ENCODE assay signal across 13 cellular contexts in genomic region chr20:31595380-31595653, GRCh38. TPM values are rescaled to one million over a fixed set of nuclear protein-coding genes. Genes with fewer than 3 reads are reported as not detected.
DNase-seq lines count a peak whose midpoint lies in the region; ATAC-seq, FAIRE-seq and TF ChIP-seq lines count a peak whose summit lies in the region.
"Had no signal": no experiment of that assay in that cellular context is flagged by ENCODE, and none has a peak within 500 bp of the region (broad histone marks: within the 10 kb centered on the region; RNA-seq: fewer than 3 reads in every experiment).

No MANE protein-coding gene starts in this region.

- H4K5ac ChIP-seq in IMR-90 (ENCODE audit: low read depth, low read length): peak overlapping the region; percentile 1; the same call in 1 of the 2 replicates

- H3K27me3 ChIP-seq in IMR-90 (ENCODE audit: control insufficient read depth, insufficient read depth, low read length): no peaks in the 10 kb centered on the region
- H3K27me3 ChIP-seq in right lobe of liver: no peaks in the 10 kb centered on the region
- H3K27me3 ChIP-seq in stomach smooth muscle (ENCODE audit: control insufficient read depth in 1 of 2, insufficient read depth in 2 of 2, low read length in 2 of 2): no peaks in the 10 kb centered on the region
- H3K27me3 ChIP-seq in body of pancreas: no peaks in the 10 kb centered on the region

- H4K91ac ChIP-seq in IMR-90 (ENCODE audit: insufficient read depth, low read depth, low read length): peak overlapping the region; percentile 78

- peak overlapping the region; percentile 34; the same call in 1 of the 2 replicates for H3K23ac ChIP-seq in IMR-90 (ENCODE audit: low read depth, low read length)

- peak overlapping the region; percentile 56 to 92; a peak in 3 of 4 replicates for H4K8ac ChIP-seq in IMR-90 (ENCODE audit: low read depth in 2 of 2, low read length in 2 of 2)

- TF ChIP-seq CTCF in IMR-90 (conservative IDR thresholded peaks at IDR 0.05; ENCODE audit: low read depth, low read length) (no peak), right lobe of liver (IDR thresholded peaks at IDR 0.05) (no peak), GM13977 (IDR thresholded peaks at IDR 0.05; ENCODE audit: extremely low read depth, insufficient read depth, missing control alignments) (no peak), body of pancreas (IDR thresholded peaks at IDR 0.05) (no peak)

- peaks cover 0 to 7% of the 10 kb centered on the region in 2 experiments; a peak in 1 of 4 replicates for H3K79me1 ChIP-seq in IMR-90 (ENCODE audit: low read depth in 1 of 2, low read length in 2 of 2)

- H3K27ac ChIP-seq in IMR-90 (ENCODE audit: insufficient read depth, low read length): peak overlapping the region; percentile 96
- peak overlapping the region; percentile 52 for H3K27ac ChIP-seq in caudate nucleus (ENCODE audit: low read depth, low read length)
- peak overlapping the region in 2 of 3 donors; percentile 16 to 42 for H3K27ac ChIP-seq in right lobe of liver
- peak overlapping the region; percentile 60 for H3K27ac ChIP-seq in stomach smooth muscle (ENCODE audit: low read length)
- H3K27ac ChIP-seq in body of pancreas: peak overlapping the region in 2 of 4 donors; percentile 3 to 31

- no peak for FAIRE-seq in HTR-8/SVneo (lab: Jason Lieb, UNC)

- H2AK9ac ChIP-seq in IMR-90 (replicated peaks; ENCODE audit: low read depth, low read length, poor library complexity): peak overlapping the region; percentile 79

- no CpG with 5 or more reads among the region's 3 CpGs for WGBS in IMR-90 (ENCODE audit: extremely low coverage in 2 of 2, insufficient read length in 1 of 2), 2 experiments
- 53% methylated on average over 2 of the region's 3 CpGs for WGBS in right lobe of liver (ENCODE audit: insufficient coverage, low coverage, low lambda C conversion rate, missing lambda C conversion rate)
- WGBS in body of pancreas, 2 donors: 73 to 79% methylated on average over 1 to 3 of the region's 3 CpGs

- in situ Hi-C loops in IMR-90 (cut with MboI; ENCODE audit: low sequenced_read_pairs) (no loop called here), GM13977 (cut with MboI; ENCODE audit: low pct_unique_long_range_greater_than_20kb, low sequenced_read_pairs, unreplicated experiment) (no loop called here)

- intact Hi-C loops in IMR-90 (cut with micrococcal nuclease) (no loop called here), right lobe of liver (cut with DNase I) (no loop called here), body of pancreas (cut with DNase I) (no loop called here)

- no peaks in the 10 kb centered on the region for H3K9me3 ChIP-seq in IMR-90 (ENCODE audit: control insufficient read depth, insufficient read depth, low read length)
- no peaks in the 10 kb centered on the region for H3K9me3 ChIP-seq in right lobe of liver
- no peaks in the 10 kb centered on the region for H3K9me3 ChIP-seq in stomach smooth muscle (ENCODE audit: control insufficient read depth in 2 of 2, low read length in 2 of 2)
- H3K9me3 ChIP-seq in body of pancreas: no peaks in the 10 kb centered on the region

- H3K56ac ChIP-seq in IMR-90 (ENCODE audit: extremely low read depth, insufficient read depth, low read length): peak overlapping the region; percentile 11; the same call in 1 of the 2 replicates

- H2BK20ac ChIP-seq in IMR-90 (ENCODE audit: low read depth, low read length): peak overlapping the region; percentile 47

- H3K4me3 ChIP-seq in IMR-90 (ENCODE audit: insufficient read depth, low read depth, low read length) (no peak overlapping the region), right lobe of liver (no peak overlapping the region), stomach smooth muscle (ENCODE audit: low read length in 2 of 2) (no peak overlapping the region), body of pancreas (no peak overlapping the region)

- peak overlapping the region; percentile 89 for H3K4ac ChIP-seq in IMR-90 (ENCODE audit: low read depth, low read length)

- no TSS peak for BruUV-seq in IMR-90 (replicated peaks; lab: Mats Ljungman, UMichigan)

- H2BK120ac ChIP-seq in IMR-90 (ENCODE audit: low read depth, low read length): peak overlapping the region; percentile 93

- H2BK5ac ChIP-seq in IMR-90 (ENCODE audit: low read depth, low read length, poor library complexity, severe bottlenecking): peak overlapping the region; percentile 83

- peak overlapping the region; percentile 38; the same call in 1 of the 2 replicates for H2AK5ac ChIP-seq in IMR-90 (ENCODE audit: low read depth, low read length)

- H2BK15ac ChIP-seq in IMR-90 (ENCODE audit: low read depth, low read length): peak overlapping the region; percentile 10; the same call in 2 of the 3 replicates

- H3K4me2 ChIP-seq in IMR-90 (ENCODE audit: low read depth, low read length): no peak overlapping the region

- peak overlapping the region; percentile 49; the same call in 1 of the 2 replicates for H3K18ac ChIP-seq in IMR-90 (ENCODE audit: low read depth, low read length)

- DNase-seq in IMR-90 (no peak), caudate nucleus (lab: John Stamatoyannopoulos, UW) (no peak), right lobe of liver (no peak), HTR-8/SVneo (ENCODE audit: insufficient read length, low spot score) (no peak), GM13977 (ENCODE audit: low spot score) (no peak), body of pancreas (no peak)
- DNase-seq: CD4-positive, alpha-beta memory T cell; NCI-H1092 treated with DMSO at 0.1 percent for 48 hours; NCI-H526 treated with DMSO at 0.1 percent for 48 hours had no signal

- peaks cover 7% of the 10 kb centered on the region for H3K9me1 ChIP-seq in IMR-90 (ENCODE audit: insufficient read depth, low read length)

- CTCF ChIA-PET in IMR-90 (lab: Yijun Ruan, JAX): interaction anchor here (1.2 kb wide), 1 partner anchor 22 kb away, joined by 4 read pairs; no protein-coding TSS in a partner anchor

- POLR2A ChIA-PET in IMR-90 (lab: Charles Lee; ENCODE audit: unreplicated experiment): interaction anchor here (1.6 kb wide), 1 partner anchor 10 kb away, joined by 8 read pairs; the partner anchor contains the start of gene ID1

- no peak for TF ChIP-seq POLR2A in IMR-90 (IDR thresholded peaks at IDR 0.05; ENCODE audit: low read depth, low read length)
- no peak for TF ChIP-seq POLR2A in right lobe of liver (IDR thresholded peaks at IDR 0.05)
- TF ChIP-seq POLR2A in body of pancreas (IDR thresholded peaks at IDR 0.05): no peak

- no peaks in the 10 kb centered on the region for H4K20me1 ChIP-seq in IMR-90 (ENCODE audit: insufficient read depth, low read length)

- no peak for TF ChIP-seq RAD21 in IMR-90 (IDR thresholded peaks at IDR 0.05; ENCODE audit: low read length)

- ATAC-seq in IMR-90 (ENCODE audit: low read depth): no peak
- no peak for ATAC-seq in right lobe of liver
- ATAC-seq in GM19324 (IDR thresholded peaks at IDR 0.05; ENCODE audit: low FRiP score, unreplicated experiment): no peak
- no peak for ATAC-seq in body of pancreas

- peak overlapping the region; percentile 46 for H3K14ac ChIP-seq in IMR-90 (replicated peaks; ENCODE audit: low read depth, low read length)

- peak overlapping the region; percentile 49 for H2AFZ ChIP-seq in IMR-90 (replicated peaks; ENCODE audit: low read length, poor library complexity)

- H3K36me3 ChIP-seq in IMR-90 (ENCODE audit: control insufficient read depth, insufficient read depth, low read length): no peaks in the 10 kb centered on the region
- H3K36me3 ChIP-seq in right lobe of liver: no peaks in the 10 kb centered on the region
- H3K36me3 ChIP-seq in stomach smooth muscle (ENCODE audit: control insufficient read depth in 2 of 2, insufficient read depth in 2 of 2, low read length in 2 of 2): no peaks in the 10 kb centered on the region
- H3K36me3 ChIP-seq in body of pancreas (replicated peaks in 1 of 2; ENCODE audit: insufficient read depth in 1 of 2, low read depth in 2 of 2): no peaks in the 10 kb centered on the region

- peaks cover 14% of the 10 kb centered on the region for H3K4me1 ChIP-seq in IMR-90 (ENCODE audit: control insufficient read depth, insufficient read depth, low read length)
- H3K4me1 ChIP-seq in right lobe of liver: peaks cover 0 to 6% (median 2%) of the 10 kb centered on the region in 4 donors
- H3K4me1 ChIP-seq in stomach smooth muscle (ENCODE audit: control insufficient read depth, insufficient read depth, low read length): peaks cover 9% of the 10 kb centered on the region
- no peaks in the 10 kb centered on the region for H3K4me1 ChIP-seq in body of pancreas

- H3K9ac ChIP-seq in IMR-90 (ENCODE audit: low read depth, low read length): no peak overlapping the region
- H3K9ac ChIP-seq in stomach smooth muscle (ENCODE audit: low read length in 2 of 2): peak overlapping the region in 1 of 2 donors; percentile 36

- dilution Hi-C loops in IMR-90 (cut with HindIII; ENCODE audit: low sequenced_read_pairs, unreplicated experiment): no loop called here

TF ChIP-seq in IMR-90, 13 proteins besides CTCF, POLR2A, EP300 and RAD21:
- TF ChIP-seq BHLHE40 (IDR thresholded peaks at IDR 0.05; ENCODE audit: low read depth, low read length) (no peak), SMC3 (IDR thresholded peaks at IDR 0.05; ENCODE audit: low read depth, low read length) (no peak), RCOR1 (IDR thresholded peaks at IDR 0.05; ENCODE audit: insufficient replicate concordance, low read length) (no peak)
TF ChIP-seq in IMR-90: peak in this region for 0.

RNA-seq across cellular contexts. Expression of gene ID1, which starts 9.8 kb away (rescaled TPM):
- total RNA-seq in IMR-90 (2012; rRNA removed) (174 and 186 TPM in 2 replicates), right lobe of liver (100 to 1,000 TPM in 2 of 6 experiments, 10 to 100 TPM in 4; 12.9 to 300 (median 35.0) TPM), body of pancreas (100 to 1,000 TPM; 169 to 245 TPM)
- 148 and 156 TPM in 2 replicates for polyA plus RNA-seq in IMR-90 (2012; rRNA removed)
- polyA plus RNA-seq in IMR-90 (2012; cell fraction: cytosol; rRNA removed): 283 and 402 TPM in 2 replicates
- 740 and 930 TPM in 2 replicates for polyA plus RNA-seq in IMR-90 (2012; cell fraction: nucleus; rRNA removed; ENCODE audit: low replicate concordance)

RNA-seq across cellular contexts. Expression of gene COX4I2, which starts 42.4 kb away (rescaled TPM):
- total RNA-seq in IMR-90 (2012; rRNA removed) (not detected in 2 replicates), right lobe of liver (not detected), body of pancreas (not detected)
- polyA plus RNA-seq in IMR-90 (2012; rRNA removed): not detected in 2 replicates
- not detected in 2 replicates for polyA plus RNA-seq in IMR-90 (2012; cell fraction: cytosol; rRNA removed)
- polyA plus RNA-seq in IMR-90 (2012; cell fraction: nucleus; rRNA removed; ENCODE audit: low replicate concordance): not detected in 2 replicates
- total RNA-seq: activated CD8-positive, alpha-beta memory T cell treated with anti-CD3 and anti-CD28 coated beads for 36 hours; CD4-positive, alpha-beta memory T cell; mononuclear cell had no signal
- polyA plus RNA-seq: CD4-positive, alpha-beta memory T cell had no signal
